ENCODE assay signal across 12 cellular contexts in the genomic region with DNA sequence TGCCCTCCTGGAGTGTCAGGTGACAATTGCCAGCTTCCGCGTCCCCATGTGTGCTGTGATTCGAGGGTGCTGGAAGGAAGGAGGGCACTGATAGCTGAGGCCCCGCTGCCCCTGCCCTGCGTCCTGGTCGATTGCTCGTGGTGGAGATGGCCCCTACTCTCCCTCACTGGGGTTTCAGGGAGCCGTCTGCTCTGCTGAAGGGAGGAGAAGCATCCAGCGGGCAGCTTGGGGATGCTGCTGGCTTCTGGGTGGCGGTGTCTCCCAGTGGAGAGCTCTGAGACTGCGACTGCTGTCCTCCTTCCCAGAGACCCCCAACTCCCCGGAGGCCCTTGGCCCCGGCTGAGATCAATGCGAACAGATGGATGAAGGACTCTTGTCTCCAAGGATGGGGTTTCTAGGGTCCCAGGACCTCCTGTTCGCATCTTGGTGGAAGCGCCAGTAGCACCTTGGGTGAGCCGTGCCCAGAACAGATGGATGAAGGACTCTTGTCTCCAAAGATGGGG.
A peak's percentile ranks its signal among the peaks of the same experiment; 100 is the strongest.
DNase-seq lines count a peak whose midpoint lies in the region; TF ChIP-seq lines count a peak whose summit lies in the region.
"Had no signal": no experiment of that assay in that cellular context is flagged by ENCODE, and none has a peak within 500 bp of the region (broad histone marks: within the 10 kb centered on the region; RNA-seq: fewer than 3 reads in every experiment).

No MANE protein-coding gene starts in this region.

- H3K9me3 Mint-ChIP-seq in HFFc6: peaks cover 5% of the 10 kb centered on the region; the same call in 1 of the 2 replicates

- H3K9me3 ChIP-seq in BLaER1 (peaks cover 6% of the 10 kb centered on the region; the same call in 1 of the 2 replicates), SJCRH30 (replicated peaks) (no peaks in the 10 kb centered on the region; the same call in 1 of the 2 replicates)

- H4K20me1 ChIP-seq in BLaER1: no peaks in the 10 kb centered on the region

- no peaks in the 10 kb centered on the region for H3K36me3 ChIP-seq in BLaER1
- no peaks in the 10 kb centered on the region for H3K36me3 ChIP-seq in SJCRH30

- no peaks in the 10 kb centered on the region for H3K27me3 ChIP-seq in BLaER1
- no peaks in the 10 kb centered on the region for H3K27me3 ChIP-seq in SJCRH30
- H3K27me3 ChIP-seq in layer of hippocampus (ENCODE audit: control insufficient read depth, insufficient read depth, low read length): no peaks in the 10 kb centered on the region

- H3K4me3 Mint-ChIP-seq in HFFc6: no peak overlapping the region
- H3K4me3 Mint-ChIP-seq: IgD-negative memory B cell had no signal

- no peak overlapping the region for H3K27ac Mint-ChIP-seq in HFFc6
- H3K27ac Mint-ChIP-seq: IgD-negative memory B cell had no signal

- DNase-seq in HFFc6 (no peak), SJCRH30 (no peak), iPS-NIHi11 (ENCODE audit: low spot score) (no peak), SHP77 treated with DMSO at 0.1 percent for 48 hours (lab: John Stamatoyannopoulos, UW) (no peak), retina (no peak)
- DNase-seq: HCEC 1CT, NCI-H1092, NCI-H2171 treated with DMSO at 0.1 percent for 48 hours, NCI-H446 treated with DMSO at 0.1 percent for 48 hours had no signal

- H3K27me3 Mint-ChIP-seq in HFFc6 (ENCODE audit: insufficient read depth): peaks cover 26% of the 10 kb centered on the region

- TF ChIP-seq CTCF in HFFc6 (IDR thresholded peaks at IDR 0.05): peak; percentile 57

- peak overlapping the region; percentile 32; the same call in 1 of the 2 replicates for H3K4me2 ChIP-seq in BLaER1

- 0 out of 2 replicates have a peak overlapping the region, but pooled peaks have one; percentile 30 for H3K27ac ChIP-seq in BLaER1
- peak overlapping the region; percentile 48 for H3K27ac ChIP-seq in SJCRH30
- H3K27ac ChIP-seq in layer of hippocampus (ENCODE audit: low read depth, low read length): peak overlapping the region; percentile 75

- H3K9ac ChIP-seq in BLaER1: no peak overlapping the region

- H3K4me3 ChIP-seq in BLaER1: no peak overlapping the region
- no peak overlapping the region for H3K4me3 ChIP-seq in SJCRH30

- H3K36me3 Mint-ChIP-seq in HFFc6 (ENCODE audit: low read depth): 0 out of 2 replicates have a peak, but pooled peaks cover 3% of the 10 kb centered on the region
- H3K36me3 Mint-ChIP-seq: IgD-negative memory B cell had no signal

- H3K4me1 ChIP-seq in BLaER1 (peaks cover 44% of the 10 kb centered on the region), SJCRH30 (peaks cover 22% of the 10 kb centered on the region)

- H3K4me1 Mint-ChIP-seq in HFFc6 (ENCODE audit: low read depth): no peaks in the 10 kb centered on the region
